ENCODE assay signal across 22 cellular contexts in genomic region chr14:22807432-22808087, GRCh38. TPM values are rescaled to one million over a fixed set of nuclear protein-coding genes. Genes with fewer than 3 reads are reported as not detected.
DNase-seq lines count a peak whose midpoint lies in the region; ATAC-seq and TF ChIP-seq lines count a peak whose summit lies in the region.
"Had no signal": no experiment of that assay in that cellular context is flagged by ENCODE, and none has a peak within 500 bp of the region (broad histone marks: within the 10 kb centered on the region; RNA-seq: fewer than 3 reads in every experiment).

No MANE protein-coding gene starts in this region.

- intact Hi-C loops in mammary epithelial cell (cut with micrococcal nuclease), result no loop called here
- intact Hi-C loops in breast epithelium (cut with DNase I; ENCODE audit: low total_unique reads), result no loop called here

- DNase-seq in mammary epithelial cell (no peak), breast epithelium (ENCODE audit: low spot score in 2 of 2) (no peak), foreskin keratinocyte (peak in 1 of 2 donors; percentile 37), mucosa of gallbladder (ENCODE audit: low spot score) (peak; percentile 68), NCI-H510A (lab: John Stamatoyannopoulos, UW) (no peak), NCI-H1105 (lab: John Stamatoyannopoulos, UW) (no peak)
- DNase-seq: activated T-cell treated with anti-CD3 and anti-CD28 coated beads, Interleukin-2, amount 50 U/mL, for 1 hour; adrenal gland; colonic mucosa; DMS53; GF-D8; left cardiac atrium; NCI-H2081; NCI-H510A treated with DMSO at 0.1 percent for 48 hours; RPMI8226; stimulated activated CD4-positive, alpha-beta T cell treated with anti-CD3 and anti-CD28 coated beads, Interleukin-1b, Interleukin-23, amount 100 ng/mL, for 48 hours; T1000 had no signal

- ATAC-seq in foreskin keratinocyte, result peak; percentile 15
- no peak for ATAC-seq in GM18873 (IDR thresholded peaks at IDR 0.05; ENCODE audit: low FRiP score, unreplicated experiment)
- ATAC-seq in HG03175 (IDR thresholded peaks at IDR 0.05; ENCODE audit: unreplicated experiment), result no peak
- ATAC-seq: left cardiac atrium; stimulated activated effector memory CD8-positive, alpha-beta T cell treated with anti-CD3 and anti-CD28 coated beads, Interleukin-12 subunit alpha, Interleukin-12 subunit beta, amount 100 ng/mL, for 72 hours had no signal

- no TSS peak for BruUV-seq in mammary epithelial cell (replicated peaks; lab: Mats Ljungman, UMichigan)

- H4K20me1 ChIP-seq in mammary epithelial cell (ENCODE audit: insufficient read depth, low read length), result no peaks in the 10 kb centered on the region

- CTCF ChIA-PET in mammary epithelial cell (lab: Charles Lee; ENCODE audit: low non-redundant PET), result interaction anchor here (0.5 to 0.6 kb wide), 2 partner anchors 17 to 92 kb away, joined by 5 to 13 read pairs; no protein-coding TSS in a partner anchor

- H3K4me3 ChIP-seq in mammary epithelial cell (replicated peaks in 1 of 3; ENCODE audit: insufficient read depth in 1 of 3, low read depth in 2 of 3, low read length in 3 of 3) (no peak overlapping the region), breast epithelium (no peak overlapping the region)
- H3K4me3 ChIP-seq: adrenal gland, colonic mucosa, neural progenitor cell had no signal

- H3K27ac ChIP-seq in mammary epithelial cell (ENCODE audit: insufficient read depth, low read depth, low read length), result no peak overlapping the region
- H3K27ac ChIP-seq in breast epithelium, result no peak overlapping the region
- no peak overlapping the region for H3K27ac ChIP-seq in foreskin keratinocyte
- H3K27ac ChIP-seq: 22Rv1, adrenal gland, colonic mucosa, neural progenitor cell had no signal

- H3K27me3 ChIP-seq in mammary epithelial cell (ENCODE audit: insufficient read depth, low read length) (no peaks in the 10 kb centered on the region), breast epithelium (no peaks in the 10 kb centered on the region), foreskin keratinocyte (no peaks in the 10 kb centered on the region)
- H3K27me3 ChIP-seq: adrenal gland, colonic mucosa, neural progenitor cell had no signal

- no peak for TF ChIP-seq CTCF in mammary epithelial cell (conservative IDR thresholded peaks at IDR 0.05 in 1 of 2, IDR thresholded peaks at IDR 0.05 in 1 of 2; ENCODE audit: extremely low read depth in 1 of 2, insufficient read depth in 1 of 2, low read depth in 1 of 2, low read length in 2 of 2)
- TF ChIP-seq CTCF in breast epithelium (IDR thresholded peaks at IDR 0.05), result no peak
- no peak for TF ChIP-seq CTCF in foreskin keratinocyte (conservative IDR thresholded peaks at IDR 0.05)

- WGBS in mammary epithelial cell (ENCODE audit: low coverage, missing lambda C conversion rate), result 78% methylated on average over 11 of the region's 13 CpGs

- H3K36me3 ChIP-seq in mammary epithelial cell (ENCODE audit: insufficient read depth, low read length), result no peaks in the 10 kb centered on the region
- no peaks in the 10 kb centered on the region for H3K36me3 ChIP-seq in breast epithelium
- H3K36me3 ChIP-seq: adrenal gland, colonic mucosa, neural progenitor cell had no signal

- TF ChIP-seq POLR2A in breast epithelium (IDR thresholded peaks at IDR 0.05), result no peak

- peak overlapping the region; percentile 12 for H3K4me2 ChIP-seq in mammary epithelial cell (ENCODE audit: insufficient read depth, low read depth, low read length)
- H3K4me2 ChIP-seq: neural progenitor cell had no signal

- in situ Hi-C loops in mammary epithelial cell (cut with MboI; ENCODE audit: low sequenced_read_pairs in 2 of 2), result no loop called here

- dilution Hi-C loops in mammary epithelial cell (cut with HindIII; ENCODE audit: low sequenced_read_pairs), result no loop called here

- no peaks in the 10 kb centered on the region for H3K79me2 ChIP-seq in mammary epithelial cell (ENCODE audit: insufficient read depth, low read length)

- H3K9me3 ChIP-seq in mammary epithelial cell (replicated peaks; ENCODE audit: insufficient read depth, low read length) (no peaks in the 10 kb centered on the region), breast epithelium (no peaks in the 10 kb centered on the region)
- H3K9me3 ChIP-seq: adrenal gland, colonic mucosa had no signal

- no peak overlapping the region for H3K9ac ChIP-seq in mammary epithelial cell (ENCODE audit: insufficient read depth, low read length)
- H3K9ac ChIP-seq: neural progenitor cell had no signal

- peak overlapping the region; percentile 48 for H2AFZ ChIP-seq in mammary epithelial cell (ENCODE audit: low read depth, low read length)
- H2AFZ ChIP-seq: neural progenitor cell had no signal

- peaks cover 10% of the 10 kb centered on the region for H3K4me1 ChIP-seq in mammary epithelial cell (ENCODE audit: insufficient read depth, low read length)
- H3K4me1 ChIP-seq in breast epithelium, result no peaks in the 10 kb centered on the region
- peaks cover 8% of the 10 kb centered on the region for H3K4me1 ChIP-seq in foreskin keratinocyte
- H3K4me1 ChIP-seq: adrenal gland, colonic mucosa, neural progenitor cell had no signal

RNA-seq across cellular contexts. Expression of gene SLC7A7, which starts 7.7 kb away (rescaled TPM):
- total RNA-seq in mammary epithelial cell (1 to 10 TPM in 1 of 2 donors, under 1 TPM in 1; 0.78 to 1.0 TPM), breast epithelium (10 to 100 TPM; 17.4 to 46.4 (median 27.2) TPM), foreskin keratinocyte (0.75 and 1.1 TPM in 2 replicates), mucosa of gallbladder (72.7 TPM)
- polyA plus RNA-seq in mammary epithelial cell (0.34 TPM), foreskin keratinocyte (0.41 and 0.59 TPM in 2 replicates)
- not detected for polyA minus RNA-seq in mammary epithelial cell

RNA-seq across cellular contexts. Expression of gene MRPL52, which starts 22.1 kb away (rescaled TPM):
- total RNA-seq in mammary epithelial cell (100 to 1,000 TPM in 1 of 2 donors, 10 to 100 TPM in 1; 20.3 to 126 TPM), breast epithelium (10 to 100 TPM; 22.7 to 39.4 (median 34.7) TPM), foreskin keratinocyte (176 and 219 TPM in 2 replicates), mucosa of gallbladder (85.1 TPM)
- polyA plus RNA-seq in mammary epithelial cell (61.5 TPM), foreskin keratinocyte (418 and 434 TPM in 2 replicates)
- polyA minus RNA-seq in mammary epithelial cell, result 3.8 TPM

RNA-seq across cellular contexts. Expression of gene MMP14, which starts 28.8 kb away (rescaled TPM):
- total RNA-seq in mammary epithelial cell, result 100 to 1,000 TPM; 525 to 766 TPM
- 351 TPM for polyA plus RNA-seq in mammary epithelial cell
- polyA minus RNA-seq in mammary epithelial cell, result 343 TPM
- 100 to 1,000 TPM in 2 of 3 donors, 10 to 100 TPM in 1; 84.4 to 361 (median 136) TPM for total RNA-seq in breast epithelium
- 234 and 241 TPM in 2 replicates for total RNA-seq in foreskin keratinocyte
- polyA plus RNA-seq in foreskin keratinocyte, result 148 and 159 TPM in 2 replicates
- total RNA-seq in mucosa of gallbladder, result 222 TPM

RNA-seq across cellular contexts. Expression of gene OXA1L, which starts 41.1 kb away (rescaled TPM):
- total RNA-seq in mammary epithelial cell (10 to 100 TPM; 34.3 to 76.3 TPM), breast epithelium (100 to 1,000 TPM in 2 of 3 donors, 10 to 100 TPM in 1; 80.0 to 145 (median 101) TPM), foreskin keratinocyte (78.7 and 85.8 TPM in 2 replicates), mucosa of gallbladder (114 TPM)
- polyA plus RNA-seq in mammary epithelial cell (151 TPM), foreskin keratinocyte (85.0 and 92.2 TPM in 2 replicates)
- 190 TPM for polyA minus RNA-seq in mammary epithelial cell
